ENCODE assay signal across 8 cellular contexts in genomic region chr2:86518498-86518897, GRCh38. TPM values are rescaled to one million over a fixed set of nuclear protein-coding genes. Genes with fewer than 3 reads are reported as not detected.
DNase-seq lines count a peak whose midpoint lies in the region; ATAC-seq and TF ChIP-seq lines count a peak whose summit lies in the region.

No MANE protein-coding gene starts in this region.

- peaks cover 14% of the 10 kb centered on the region for H3K4me1 Mint-ChIP-seq in nephron

- ATAC-seq in HG03457 (IDR thresholded peaks at IDR 0.05; ENCODE audit: unreplicated experiment) (no peak), HG02885 (IDR thresholded peaks at IDR 0.05; ENCODE audit: poor library complexity, unreplicated experiment) (no peak)

- peak in 2 of 3 experiments; percentile 13 to 22 for TF ChIP-seq CTCF in nephron (IDR thresholded peaks at IDR 0.05; ENCODE audit: unreplicated experiment in 3 of 3)

- no peak overlapping the region for H3K4me3 Mint-ChIP-seq in nephron

- no peak overlapping the region for H3K27ac Mint-ChIP-seq in nephron

- peaks cover 23% of the 10 kb centered on the region for H3K36me3 Mint-ChIP-seq in nephron (ENCODE audit: low read depth)

- H3K9me3 Mint-ChIP-seq in nephron, result no peaks in the 10 kb centered on the region

- DNase-seq in NCI-H345 (lab: John Stamatoyannopoulos, UW) (peak; percentile 9), NCI-H345 treated with DMSO at 0.1 percent for 48 hours (lab: John Stamatoyannopoulos, UW; ENCODE audit: unreplicated experiment) (no peak), RPMI7951 (ENCODE audit: low read depth) (peak; percentile 27), HuH-7.5 (ENCODE audit: low spot score) (no peak)
- DNase-seq in effector CD4-positive, alpha-beta T cell, result peak; percentile 3

- no peaks in the 10 kb centered on the region for H3K27me3 Mint-ChIP-seq in nephron (ENCODE audit: low read depth)

RNA-seq across cellular contexts. Expression of gene CHMP3, which starts 44.7 kb away (rescaled TPM):
- 59.9 and 63.3 TPM in 2 replicates for total RNA-seq in RPMI7951 (2014; rRNA removed; shearing (Covaris generic))

Comparison
In these comparisons a context has a peak if more than half of its experiments do, and no peak if none do; other contexts are left out.
1. DNase-seq: peak in NCI-H345 (single experiment), RPMI7951 (single experiment) and effector CD4-positive, alpha-beta T cell (single experiment); none in NCI-H345 treated with DMSO at 0.1 percent for 48 hours (single experiment) and HuH-7.5 (single experiment).